In genomic region chr3:50321146-50321843, GRCh38 we compare ENCODE assay signal across 1 cellular context.
A peak's percentile ranks its signal among the peaks of the same experiment; 100 is the strongest.
TF ChIP-seq lines count a peak whose summit lies in the region.

No MANE protein-coding gene starts in this region.

TF ChIP-seq in H1, 55 proteins besides CTCF, POLR2A, EP300 and RAD21:
- TF ChIP-seq TBP (IDR thresholded peaks at IDR 0.05; ENCODE audit: low read depth, low read length) (peak; percentile 55), RXRA (IDR thresholded peaks at IDR 0.05; ENCODE audit: insufficient read depth, low read depth, low read length) (no peak), POLR2AphosphoS5 (IDR thresholded peaks at IDR 0.05; ENCODE audit: low read depth, low read length) (peak; percentile 89), TAF1 (IDR thresholded peaks at IDR 0.05; ENCODE audit: low read depth, low read length) (peak; percentile 82), ASH2L (IDR thresholded peaks at IDR 0.05; ENCODE audit: low read length) (no peak), JUND (IDR thresholded peaks at IDR 0.05; ENCODE audit: low read length) (peak; percentile 96), SIN3A (conservative IDR thresholded peaks at IDR 0.05 in 1 of 2, IDR thresholded peaks at IDR 0.05 in 1 of 2; ENCODE audit: low read depth in 1 of 2, low read length in 2 of 2) (peak in 1 of 2 experiments; percentile 75; a peak in 2 of 4 replicates), SP4 (IDR thresholded peaks at IDR 0.05; ENCODE audit: low read length) (peak; percentile 69; the same call in 1 of the 2 replicates), KDM4A (IDR thresholded peaks at IDR 0.05; ENCODE audit: low read depth, low read length, severe bottlenecking) (peak; percentile 11), SP2 (IDR thresholded peaks at IDR 0.05; ENCODE audit: low read length) (no peak), MAX (IDR thresholded peaks at IDR 0.05) (peak; percentile 72), RNF2 (IDR thresholded peaks at IDR 0.05; ENCODE audit: borderline replicate concordance, low read depth, low read length, missing control alignments, poor library complexity, severe bottlenecking) (no peak), SP1 (IDR thresholded peaks at IDR 0.05; ENCODE audit: low read depth, low read length) (peak; percentile 57; the same call in 1 of the 2 replicates), PHF8 (conservative IDR thresholded peaks at IDR 0.05; ENCODE audit: low read depth, low read length) (peak; percentile 99), CHD1 (IDR thresholded peaks at IDR 0.05; ENCODE audit: low read depth, low read length) (peak; percentile 94), MAFK (IDR thresholded peaks at IDR 0.05; ENCODE audit: low read depth, low read length) (no peak)
- TF ChIP-seq, protein P1, sequence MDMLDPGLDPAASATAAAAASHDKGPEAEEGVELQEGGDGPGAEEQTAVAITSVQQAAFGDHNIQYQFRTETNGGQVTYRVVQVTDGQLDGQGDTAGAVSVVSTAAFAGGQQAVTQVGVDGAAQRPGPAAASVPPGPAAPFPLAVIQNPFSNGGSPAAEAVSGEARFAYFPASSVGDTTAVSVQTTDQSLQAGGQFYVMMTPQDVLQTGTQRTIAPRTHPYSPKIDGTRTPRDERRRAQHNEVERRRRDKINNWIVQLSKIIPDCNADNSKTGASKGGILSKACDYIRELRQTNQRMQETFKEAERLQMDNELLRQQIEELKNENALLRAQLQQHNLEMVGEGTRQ (IDR thresholded peaks at IDR 0.05; ENCODE audit: low read length), result 0 out of 2 replicates have a peak, but pooled peaks have one; percentile 35
- TF ChIP-seq, protein P2, sequence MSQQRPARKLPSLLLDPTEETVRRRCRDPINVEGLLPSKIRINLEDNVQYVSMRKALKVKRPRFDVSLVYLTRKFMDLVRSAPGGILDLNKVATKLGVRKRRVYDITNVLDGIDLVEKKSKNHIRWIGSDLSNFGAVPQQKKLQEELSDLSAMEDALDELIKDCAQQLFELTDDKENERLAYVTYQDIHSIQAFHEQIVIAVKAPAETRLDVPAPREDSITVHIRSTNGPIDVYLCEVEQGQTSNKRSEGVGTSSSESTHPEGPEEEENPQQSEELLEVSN (IDR thresholded peaks at IDR 0.05), result peak; percentile 41
- TF ChIP-seq, protein P3, sequence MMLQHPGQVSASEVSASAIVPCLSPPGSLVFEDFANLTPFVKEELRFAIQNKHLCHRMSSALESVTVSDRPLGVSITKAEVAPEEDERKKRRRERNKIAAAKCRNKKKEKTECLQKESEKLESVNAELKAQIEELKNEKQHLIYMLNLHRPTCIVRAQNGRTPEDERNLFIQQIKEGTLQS (IDR thresholded peaks at IDR 0.05; ENCODE audit: insufficient read depth, low read depth, low read length), result no peak
